In the genomic region with DNA sequence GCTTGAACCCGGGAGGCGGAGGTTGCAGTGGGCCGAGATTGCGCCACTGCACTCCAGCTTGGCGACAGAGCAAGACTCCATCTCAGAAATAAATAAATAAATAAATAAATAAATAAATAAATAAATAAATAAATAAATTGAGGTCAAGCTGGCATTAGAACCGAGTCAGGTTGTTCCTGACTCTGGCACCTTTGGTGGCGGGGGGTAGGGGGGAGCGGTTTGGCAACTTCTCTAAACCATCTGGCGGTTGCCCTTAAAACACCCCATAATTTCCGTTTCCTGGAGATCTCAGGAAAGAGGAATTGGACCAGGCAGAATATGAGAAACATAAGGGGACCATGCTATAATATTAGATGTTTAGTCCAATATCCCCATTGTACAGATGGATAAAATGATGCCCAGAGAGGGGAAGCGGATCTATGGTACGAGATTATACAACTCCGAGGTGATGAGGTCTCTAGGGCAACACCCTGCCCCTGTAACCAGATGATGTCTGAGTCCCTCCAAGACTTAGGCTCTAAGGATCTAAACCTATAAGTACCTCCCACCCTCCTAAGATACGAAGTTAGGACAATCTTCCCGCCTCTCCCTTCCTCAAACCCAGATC, we compare ENCODE assay signal across 8 cellular contexts. TPM values are rescaled to one million over a fixed set of nuclear protein-coding genes. Genes with fewer than 3 reads are reported as not detected.
A peak's percentile ranks its signal among the peaks of the same experiment; 100 is the strongest.
DNase-seq lines count a peak whose midpoint lies in the region; ATAC-seq and TF ChIP-seq lines count a peak whose summit lies in the region.

No MANE protein-coding gene starts in this region.

- H3K4me1 ChIP-seq in adipocyte (ENCODE audit: control insufficient read depth, insufficient read depth, low read length): peaks cover 18% of the 10 kb centered on the region
- peaks cover 0 to 11% (median 0%) of the 10 kb centered on the region in 4 donors for H3K4me1 ChIP-seq in right lobe of liver
- peaks cover 17 to 39% (median 22%) of the 10 kb centered on the region in 4 donors for H3K4me1 ChIP-seq in upper lobe of left lung

- no peak for DNase-seq in AG04450 (ENCODE audit: low read depth, low spot score)
- peak in 1 of 2 experiments; percentile 88 for DNase-seq in HL-60 (ENCODE audit: low read depth in 1 of 2, low spot score in 1 of 2)
- no peak for DNase-seq in adipocyte (ENCODE audit: low read depth)
- peak in 1 of 3 donors; percentile 43 for DNase-seq in right lobe of liver
- peak in 1 of 2 donors; percentile 29 for DNase-seq in upper lobe of left lung
- DNase-seq in DMS53 treated with DMSO at 0.1 percent for 48 hours (lab: John Stamatoyannopoulos, UW; ENCODE audit: unreplicated experiment): no peak

- 53% methylated on average over 13 of the region's 15 CpGs for WGBS in right lobe of liver (ENCODE audit: insufficient coverage, low coverage, low lambda C conversion rate, missing lambda C conversion rate)
- 60 to 64% methylated on average over 15 of the region's 15 CpGs for WGBS in upper lobe of left lung, 2 donors

- no peak for TF ChIP-seq EP300 in upper lobe of left lung (IDR thresholded peaks at IDR 0.05)

- peak overlapping the region; percentile 96 for H3K4me3 ChIP-seq in AG04450 (ENCODE audit: low read depth, low read length)
- H3K4me3 ChIP-seq in HL-60 (replicated peaks; ENCODE audit: insufficient read depth, low read length): peak overlapping the region; percentile 76
- peak overlapping the region; percentile 95 for H3K4me3 ChIP-seq in adipocyte (ENCODE audit: low read length)
- H3K4me3 ChIP-seq in right lobe of liver: peak overlapping the region; percentile 73 to 78 (median 76)
- H3K4me3 ChIP-seq in upper lobe of left lung: peak overlapping the region; percentile 54 to 86 (median 74)

- TF ChIP-seq POLR2A in right lobe of liver (IDR thresholded peaks at IDR 0.05) (no peak), upper lobe of left lung (IDR thresholded peaks at IDR 0.05) (no peak)

- H3K36me3 ChIP-seq in adipocyte (ENCODE audit: control insufficient read depth, insufficient read depth, low read length, severe bottlenecking): peaks cover 14% of the 10 kb centered on the region
- H3K36me3 ChIP-seq in right lobe of liver: peaks cover 0 to 8% (median 0%) of the 10 kb centered on the region in 4 donors
- H3K36me3 ChIP-seq in upper lobe of left lung: peaks cover 2 to 16% (median 9%) of the 10 kb centered on the region in 4 donors

- H3K27ac ChIP-seq in AG04450 (ENCODE audit: low read depth, low read length) (peak overlapping the region; percentile 88), HL-60 (replicated peaks) (peak overlapping the region; percentile 95), right lobe of liver (peak overlapping the region; percentile 69 to 93 (median 80)), upper lobe of left lung (peak overlapping the region; percentile 84 to 96 (median 93))

- no peak for TF ChIP-seq CTCF in AG04450 (IDR thresholded peaks at IDR 0.05; ENCODE audit: low read depth, low read length)
- TF ChIP-seq CTCF in HL-60 (IDR thresholded peaks at IDR 0.05; ENCODE audit: insufficient read depth, low read length): no peak
- TF ChIP-seq CTCF in right lobe of liver (IDR thresholded peaks at IDR 0.05): no peak
- TF ChIP-seq CTCF in upper lobe of left lung (IDR thresholded peaks at IDR 0.05): no peak

- peak overlapping the region; percentile 90 for H3K9ac ChIP-seq in adipocyte (ENCODE audit: low read length)

- CTCF ChIA-PET in AG04450 (lab: Charles Lee): interaction anchor here (0.7 to 5.4 kb wide), 6 partner anchors 11 to 408 kb away, joined by 3 to 49 read pairs (median 4); no protein-coding TSS in a partner anchor

- intact Hi-C loops in right lobe of liver (cut with DNase I): no loop called here

- H3K27me3 ChIP-seq in AG04450 (ENCODE audit: control insufficient read depth, insufficient read depth, low read length) (no peaks in the 10 kb centered on the region), HL-60 (ENCODE audit: insufficient read depth, poor library complexity, severe bottlenecking) (no peaks in the 10 kb centered on the region), adipocyte (replicated peaks; ENCODE audit: control insufficient read depth, insufficient read depth, low read length) (no peaks in the 10 kb centered on the region), right lobe of liver (no peaks in the 10 kb centered on the region), upper lobe of left lung (no peaks in the 10 kb centered on the region)

- peaks cover 4% of the 10 kb centered on the region; the same call in 1 of the 2 replicates for H3K9me3 ChIP-seq in AG04450 (ENCODE audit: control insufficient read depth, insufficient read depth, low read length)
- no peaks in the 10 kb centered on the region for H3K9me3 ChIP-seq in adipocyte (ENCODE audit: control insufficient read depth, low read length)
- no peaks in the 10 kb centered on the region for H3K9me3 ChIP-seq in right lobe of liver
- no peaks in the 10 kb centered on the region for H3K9me3 ChIP-seq in upper lobe of left lung

- ATAC-seq in right lobe of liver (no peak), upper lobe of left lung (ENCODE audit: low FRiP score in 2 of 2) (peak in 1 of 2 donors; percentile 0), GM21447 (IDR thresholded peaks at IDR 0.05; ENCODE audit: unreplicated experiment) (no peak), GM21723 (IDR thresholded peaks at IDR 0.05; ENCODE audit: unreplicated experiment) (no peak)

- POLR2A ChIA-PET in AG04450 (lab: Yijun Ruan, JAX): no interaction called here

RNA-seq across cellular contexts. Expression of gene CLPB, which starts 0.8 kb away (rescaled TPM):
- polyA plus RNA-seq in AG04450 (2011; rRNA removed): 18.9 and 19.2 TPM in 2 replicates
- 47.3 and 55.0 TPM in 2 replicates for polyA minus RNA-seq in AG04450 (2011; rRNA and poly(A)+ RNA removed)
- total RNA-seq in right lobe of liver: 10 to 100 TPM; 17.5 to 35.5 (median 23.4) TPM
- 10 to 100 TPM; 18.9 to 31.4 (median 26.8) TPM for total RNA-seq in upper lobe of left lung
